3 cellular contexts compared by ENCODE assay signal in genomic region chr6:84718421-84718955, GRCh38. TPM values are rescaled to one million over a fixed set of nuclear protein-coding genes. Genes with fewer than 3 reads are reported as not detected.
"Had no signal": no experiment of that assay in that cellular context is flagged by ENCODE, and none has a peak within 500 bp of the region (broad histone marks: within the 10 kb centered on the region; RNA-seq: fewer than 3 reads in every experiment).

No MANE protein-coding gene starts in this region.

RNA-seq across cellular contexts. Expression of gene TBX18, which starts 45.9 kb away (rescaled TPM):
- total RNA-seq: M059J, OCI-LY7, PC-3 had no signal
